In the genomic region with DNA sequence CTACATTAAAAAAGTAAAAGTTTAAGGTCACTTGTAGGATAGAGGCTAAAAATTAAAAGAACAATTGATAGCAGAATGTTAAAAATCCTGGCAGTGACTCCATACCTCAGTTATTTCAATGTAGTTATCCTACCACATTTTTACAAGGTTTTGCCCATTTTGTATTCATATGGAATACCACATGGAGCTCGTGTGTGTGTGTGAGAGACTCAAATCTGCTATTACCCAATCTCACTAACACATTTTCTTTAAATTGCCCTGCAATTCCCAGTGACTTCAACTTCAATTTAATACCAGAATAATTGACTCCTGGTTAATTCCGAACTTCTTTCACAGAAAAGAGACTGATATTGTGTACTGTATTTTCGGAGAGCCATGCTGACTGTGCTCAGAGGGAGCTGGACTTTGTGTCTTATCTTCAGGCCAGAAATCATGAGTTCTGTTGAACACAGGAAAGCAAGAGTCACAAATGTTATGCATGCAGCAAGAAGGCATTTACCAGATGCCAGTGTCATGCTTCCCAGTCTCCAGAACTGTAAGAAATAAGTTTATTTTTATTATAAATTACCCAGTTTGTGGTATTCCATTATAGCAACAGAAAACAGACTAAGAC, we compare ENCODE assay signal across 15 cellular contexts.
"Had no signal": no experiment of that assay in that cellular context is flagged by ENCODE, and none has a peak within 500 bp of the region (broad histone marks: within the 10 kb centered on the region; RNA-seq: fewer than 3 reads in every experiment).

No MANE protein-coding gene starts in this region.

- H3K4me1 ChIP-seq: colonic mucosa, heart left ventricle, pancreas, sigmoid colon had no signal

- H3K9me3 ChIP-seq: colonic mucosa, heart left ventricle, pancreas, sigmoid colon, thoracic aorta had no signal

- H3K27me3 ChIP-seq: colonic mucosa, heart left ventricle, pancreas, sigmoid colon had no signal

- H3K27ac ChIP-seq: colonic mucosa, heart left ventricle, pancreas, sigmoid colon, thoracic aorta had no signal

- H3K4me3 ChIP-seq: colonic mucosa, heart left ventricle, lung, pancreas, sigmoid colon, thoracic aorta had no signal

- DNase-seq: activated CD4-positive, alpha-beta T cell treated with anti-CD3 and anti-CD28 coated beads, Interleukin-2, amount 50 U/mL, for 48 hours; activated effector memory CD4-positive, alpha-beta T cell treated with Interleukin-2 at 50 U/mL for 16 hours; activated naive CD4-positive, alpha-beta T cell treated with anti-CD3 and anti-CD28 coated beads, Interleukin-2, amount 50 U/mL, for 16 hours; activated T-cell treated with anti-CD3 and anti-CD28 coated beads, Interleukin-2, amount 50 U/mL, for 4 hours; caudate nucleus; colonic mucosa; heart left ventricle; left colon; pancreas; sigmoid colon; stimulated activated CD4-positive, alpha-beta T cell treated with anti-CD3 and anti-CD28 coated beads, Interleukin-12 subunit alpha, Interleukin-12 subunit beta, amount 100 ng/mL, for 4 hours had no signal

- H3K36me3 ChIP-seq: colonic mucosa, heart left ventricle, pancreas, sigmoid colon, thoracic aorta had no signal

- ATAC-seq: activated CD4-positive, CD25-positive, alpha-beta regulatory T cell treated with anti-CD3 and anti-CD28 coated beads, Interleukin-2, amount 50 U/mL, for 24 hours; activated T-cell treated with anti-CD3 and anti-CD28 coated beads, Interleukin-2, amount 50 U/mL, for 4 hours; heart left ventricle; left colon; pancreas; stimulated activated effector memory CD8-positive, alpha-beta T cell treated with anti-CD3 and anti-CD28 coated beads, Interleukin-12 subunit alpha, Interleukin-12 subunit beta, amount 100 ng/mL, for 72 hours had no signal
